Comparison of ENCODE assay signal across 23 cellular contexts in the genomic region with DNA sequence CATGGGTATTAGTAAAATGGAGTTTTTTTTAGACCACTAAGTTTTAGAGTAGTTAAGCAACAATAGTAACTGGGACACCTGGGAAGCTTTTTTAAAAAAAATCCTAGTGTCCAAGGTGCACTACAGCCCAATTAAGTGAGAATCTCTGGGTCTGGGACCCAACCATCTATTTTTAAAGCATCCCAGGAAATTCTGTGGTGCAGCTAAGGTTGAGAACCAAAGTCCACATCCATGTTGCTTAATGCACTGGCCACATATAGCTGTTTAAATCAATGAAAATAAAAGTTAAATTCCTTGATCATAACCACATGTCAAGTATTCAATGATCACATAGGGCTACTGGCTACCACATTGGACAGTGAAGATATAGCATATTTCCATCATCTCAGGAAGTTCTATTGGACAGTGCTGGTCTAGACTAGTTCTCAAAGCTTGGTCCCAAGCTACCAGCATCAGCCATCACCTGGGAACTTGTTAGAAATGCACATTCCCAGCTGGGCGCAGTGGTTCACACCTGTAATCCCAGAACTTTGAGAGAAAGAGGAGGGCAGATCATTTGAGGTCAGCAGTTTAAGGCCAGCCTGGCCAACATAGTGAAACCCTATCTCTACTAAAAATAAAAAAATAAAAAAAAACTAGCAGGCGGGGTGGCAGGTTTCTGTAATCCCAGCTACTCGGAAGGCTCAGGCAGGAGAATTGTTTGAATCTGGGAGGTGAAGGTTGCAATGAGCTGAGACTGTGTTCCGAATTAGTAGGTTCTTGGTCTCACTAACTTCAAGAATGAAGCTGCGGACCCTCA. TPM values are rescaled to one million over a fixed set of nuclear protein-coding genes. Genes with fewer than 3 reads are reported as not detected.
DNase-seq lines count a peak whose midpoint lies in the region; ATAC-seq and TF ChIP-seq lines count a peak whose summit lies in the region.
"Had no signal": no experiment of that assay in that cellular context is flagged by ENCODE, and none has a peak within 500 bp of the region (broad histone marks: within the 10 kb centered on the region; RNA-seq: fewer than 3 reads in every experiment).

No MANE protein-coding gene starts in this region.

- H3K4me1 ChIP-seq in heart left ventricle = peaks cover 5 to 65% (median 45%) of the 10 kb centered on the region in 12 donors
- peaks cover 4% of the 10 kb centered on the region for H3K4me1 ChIP-seq in right cardiac atrium (ENCODE audit: control insufficient read depth, insufficient read depth, low read length)
- peaks cover 0 to 9% (median 2%) of the 10 kb centered on the region in 4 donors for H3K4me1 ChIP-seq in liver (ENCODE audit: control insufficient read depth in 4 of 4, insufficient read depth in 4 of 4, low read length in 3 of 4)
- H3K4me1 ChIP-seq in gastrocnemius medialis = peaks cover 57 to 68% of the 10 kb centered on the region in 2 donors
- H3K4me1 ChIP-seq: BE2C had no signal

- H3K27ac ChIP-seq in heart left ventricle (peak overlapping the region in 7 of 12 donors; percentile 26 to 88 (median 61)), right cardiac atrium (ENCODE audit: low read length) (peak overlapping the region; percentile 58), liver (ENCODE audit: low read depth in 1 of 2, low read length in 2 of 2) (no peak overlapping the region), gastrocnemius medialis (peak overlapping the region; percentile 31 to 64 (median 41))
- H3K27ac ChIP-seq: A549; BLaER1 treated with 17β-estradiol and CSF1 and Interleukin-3, amounts not matched to agents 10 nM and 100 nM had no signal

- in situ Hi-C loops in gastrocnemius medialis (cut with MboI; ENCODE audit: low sequenced_read_pairs in 4 of 4) = loop anchor here in 2 of 4 donors (10.0 to 25.0 kb wide), 2 partner anchors 112 to 120 kb away; no protein-coding TSS in a partner anchor

- 77 to 86% (median 84%) methylated on average over 5 of the region's 5 CpGs for WGBS in heart left ventricle, 4 donors
- WGBS in right cardiac atrium = 83% methylated on average over 5 of the region's 5 CpGs
- 98% methylated on average over 5 of the region's 5 CpGs for WGBS in liver

- TF ChIP-seq CTCF in heart left ventricle (IDR thresholded peaks at IDR 0.05) = no peak
- no peak for TF ChIP-seq CTCF in liver (IDR thresholded peaks at IDR 0.05; ENCODE audit: low read depth, low read length, missing input control)
- TF ChIP-seq CTCF in gastrocnemius medialis (IDR thresholded peaks at IDR 0.05 in 4 of 5, conservative IDR thresholded peaks at IDR 0.05 in 1 of 5) = no peak

- ATAC-seq in heart left ventricle (no peak), left ventricle myocardium superior (no peak), right cardiac atrium (no peak), Right ventricle myocardium inferior (no peak), gastrocnemius medialis (peak; percentile 72 to 88)
- ATAC-seq in activated naive CD4-positive, alpha-beta T cell treated with anti-CD3 and anti-CD28 coated beads, Interleukin-2, amount 50 U/mL, for 72 hours = no peak
- ATAC-seq: A549, GM23338, HCT116 had no signal

- H3K4me3 ChIP-seq in heart left ventricle = no peak overlapping the region
- no peak overlapping the region for H3K4me3 ChIP-seq in right cardiac atrium (ENCODE audit: low read length)
- H3K4me3 ChIP-seq in liver (ENCODE audit: low read depth in 1 of 3, low read length in 3 of 3) = no peak overlapping the region
- H3K4me3 ChIP-seq in gastrocnemius medialis = no peak overlapping the region
- H3K4me3 ChIP-seq: A549; BLaER1 treated with 17β-estradiol and CSF1 and Interleukin-3, amounts not matched to agents 10 nM and 100 nM; GM23338 had no signal

- no peak overlapping the region for H3K9ac ChIP-seq in liver (ENCODE audit: low read depth in 1 of 2, low read length in 2 of 2)
- H3K9ac ChIP-seq: BLaER1 treated with 17β-estradiol and CSF1 and Interleukin-3, amounts not matched to agents 10 nM and 100 nM had no signal

- H3K9me3 ChIP-seq in heart left ventricle (no peaks in the 10 kb centered on the region), right cardiac atrium (ENCODE audit: control insufficient read depth, low read length) (no peaks in the 10 kb centered on the region), liver (ENCODE audit: control insufficient read depth in 4 of 4, low read length in 3 of 4) (no peaks in the 10 kb centered on the region), gastrocnemius medialis (no peaks in the 10 kb centered on the region)
- H3K9me3 ChIP-seq: A549, BE2C had no signal

- intact Hi-C loops in heart left ventricle (cut with DNase I) (loop anchor here in 1 of 10 donors (5.0 kb wide), 1 partner anchor 42 kb away; no protein-coding TSS in a partner anchor), left ventricle myocardium superior (cut with micrococcal nuclease) (no loop called here), right cardiac atrium (cut with DNase I) (loop anchor here in 1 of 4 donors (5.0 kb wide), 1 partner anchor 42 kb away; no protein-coding TSS in a partner anchor), Right ventricle myocardium inferior (cut with DNase I) (loop anchor here (5.0 kb wide), 1 partner anchor 42 kb away; no protein-coding TSS in a partner anchor), gastrocnemius medialis (cut with DNase I; ENCODE audit: low total_unique reads) (loop anchor here (5.0 kb wide), 1 partner anchor 42 kb away; no protein-coding TSS in a partner anchor)

- H3K9me3 Mint-ChIP-seq in activated naive CD4-positive, alpha-beta T cell treated with anti-CD3 and anti-CD28 coated beads, Interleukin-2, amount 50 U/mL, for 72 hours = no peaks in the 10 kb centered on the region

- TF ChIP-seq RAD21 in liver (IDR thresholded peaks at IDR 0.05) = no peak

- H3K36me3 Mint-ChIP-seq in activated naive CD4-positive, alpha-beta T cell treated with anti-CD3 and anti-CD28 coated beads, Interleukin-2, amount 50 U/mL, for 72 hours = no peaks in the 10 kb centered on the region
- H3K36me3 Mint-ChIP-seq: CD4-positive, alpha-beta memory T cell had no signal

- H3K36me3 ChIP-seq in heart left ventricle = no peaks in the 10 kb centered on the region
- H3K36me3 ChIP-seq in liver (ENCODE audit: control insufficient read depth in 4 of 4, insufficient read depth in 3 of 4, low read depth in 1 of 4, low read length in 3 of 4) = no peaks in the 10 kb centered on the region
- no peaks in the 10 kb centered on the region for H3K36me3 ChIP-seq in gastrocnemius medialis
- H3K36me3 ChIP-seq: BE2C had no signal

- no peak overlapping the region for H3K27ac Mint-ChIP-seq in activated naive CD4-positive, alpha-beta T cell treated with anti-CD3 and anti-CD28 coated beads, Interleukin-2, amount 50 U/mL, for 72 hours
- H3K27ac Mint-ChIP-seq: CD4-positive, alpha-beta memory T cell; GM23338; H9 had no signal

- H3K27me3 ChIP-seq in heart left ventricle (no peaks in the 10 kb centered on the region), right cardiac atrium (ENCODE audit: control insufficient read depth, insufficient read depth) (no peaks in the 10 kb centered on the region), liver (ENCODE audit: control insufficient read depth in 4 of 4, insufficient read depth in 4 of 4, low read length in 3 of 4) (no peaks in the 10 kb centered on the region), gastrocnemius medialis (no peaks in the 10 kb centered on the region)
- H3K27me3 ChIP-seq: BE2C; BLaER1 treated with 17β-estradiol and CSF1 and Interleukin-3, amounts not matched to agents 10 nM and 100 nM had no signal

- no peak for DNase-seq in heart left ventricle
- DNase-seq in left ventricle myocardium superior = no peak
- no peak for DNase-seq in right cardiac atrium
- DNase-seq in Right ventricle myocardium inferior (ENCODE audit: missing footprints) = no peak
- peak in 1 of 2 donors; percentile 40 for DNase-seq in gastrocnemius medialis
- DNase-seq in amygdala (lab: John Stamatoyannopoulos, UW) = no peak
- no peak for DNase-seq in activated naive CD4-positive, alpha-beta T cell treated with anti-CD3 and anti-CD28 coated beads, Interleukin-2, amount 50 U/mL, for 72 hours (ENCODE audit: low spot score in 2 of 2)
- DNase-seq: 8988T; ACHN; AML-193; BE2C; Calu3; CD4-positive, alpha-beta memory T cell; COR-L47; DMS53; DMS79 treated with DMSO at 0.1 percent for 48 hours; GF-D8; H9 had no signal

- TF ChIP-seq POLR2A in heart left ventricle (IDR thresholded peaks at IDR 0.05) (no peak), gastrocnemius medialis (IDR thresholded peaks at IDR 0.05) (no peak)

TF ChIP-seq in liver, 16 proteins besides CTCF, POLR2A, EP300 and RAD21:
- TF ChIP-seq FOXA2 (IDR thresholded peaks at IDR 0.05) (no peak), TAF1 (conservative IDR thresholded peaks at IDR 0.05) (no peak), HNF4A (conservative IDR thresholded peaks at IDR 0.05) (peak; percentile 26 to 57)

RNA-seq across cellular contexts. Expression of a gene that starts 12.7 kb away (rescaled TPM):
- total RNA-seq in heart left ventricle (100 to 1,000 TPM in 3 of 9 donors, 10 to 100 TPM in 6; 49.2 to 148 (median 85.1) TPM), left ventricle myocardium superior (59.5 TPM), right cardiac atrium (10 to 100 TPM; 59.8 to 79.6 (median 73.3) TPM), Right ventricle myocardium inferior (57.3 TPM), liver (10 to 100 TPM; 13.7 to 28.1 TPM), gastrocnemius medialis (10 to 100 TPM; 47.4 to 72.9 (median 63.8) TPM)
- polyA plus RNA-seq in heart left ventricle (10 to 100 TPM; 17.1 to 39.1 TPM), right cardiac atrium (27.2 TPM), liver (1 to 10 TPM; 4.3 to 7.5 TPM)
- total RNA-seq in activated naive CD4-positive, alpha-beta T cell treated with anti-CD3 and anti-CD28 coated beads, Interleukin-2, amount 50 U/mL, for 72 hours = under 1 TPM in 1 of 2 donors, not detected in 1; 0.20 TPM

Comparison
In these comparisons a context has a peak if more than half of its experiments do, and no peak if none do; other contexts are left out.
1. ATAC-seq: peak in gastrocnemius medialis (2 of 2); none in heart left ventricle (0 of 4), left ventricle myocardium superior (single experiment), right cardiac atrium (0 of 2), Right ventricle myocardium inferior (single experiment) and activated naive CD4-positive, alpha-beta T cell treated with anti-CD3 and anti-CD28 coated beads, Interleukin-2, amount 50 U/mL, for 72 hours (0 of 2).
2. H3K27ac ChIP-seq: peak in heart left ventricle (7 of 12), right cardiac atrium (single experiment) and gastrocnemius medialis (4 of 4); none in liver (0 of 2).
3. RNA of a gene that starts 12.7 kb away (total RNA-seq): 49.2 to 148 TPM in heart left ventricle, 59.8 to 79.6 TPM in right cardiac atrium, 47.4 to 72.9 TPM in gastrocnemius medialis, 59.5 TPM in left ventricle myocardium superior (single experiment), 57.3 TPM in Right ventricle myocardium inferior (single experiment) and 13.7 to 28.1 TPM in liver; 0.20 TPM in activated naive CD4-positive, alpha-beta T cell treated with anti-CD3 and anti-CD28 coated beads, Interleukin-2, amount 50 U/mL, for 72 hours; every median in the first group is over 10 times any median in the second.